In genomic region chr5:38148021-38148625, GRCh38 we compare ENCODE assay signal across 19 cellular contexts.
"Had no signal": no experiment of that assay in that cellular context is flagged by ENCODE, and none has a peak within 500 bp of the region (broad histone marks: within the 10 kb centered on the region; RNA-seq: fewer than 3 reads in every experiment).

No MANE protein-coding gene starts in this region.

- H3K4me3 ChIP-seq: cardiac muscle cell, esophagus squamous epithelium, lung, neural progenitor cell, right atrium auricular region, skin epidermis, testis, upper lobe of right lung had no signal

- ATAC-seq: activated CD8-positive, alpha-beta memory T cell treated with anti-CD3 and anti-CD28 coated beads, Interleukin-2, amount 10 ng/mL, durations not matched to agents 7 days and 5 days; left colon; stimulated activated naive CD8-positive, alpha-beta T cell treated with anti-CD3 and anti-CD28 coated beads, Interleukin-15, Interleukin-2, amounts not matched to agents 100 U/mL and 50 U/mL, for 24 hours; upper lobe of right lung had no signal

- H3K36me3 ChIP-seq: cardiac muscle cell, esophagus squamous epithelium, neural progenitor cell, right atrium auricular region, upper lobe of right lung had no signal

- DNase-seq: activated CD4-positive, alpha-beta T cell treated with anti-CD3 and anti-CD28 coated beads, Interleukin-2, amount 50 U/mL, for 48 hours; activated CD4-positive, CD25-positive, alpha-beta regulatory T cell treated with anti-CD3 and anti-CD28 coated beads, Interleukin-2, amount 50 U/mL, for 72 hours; activated CD8-positive, alpha-beta memory T cell treated with anti-CD3 and anti-CD28 coated beads, Interleukin-2, amount 10 ng/mL, durations not matched to agents 7 days and 5 days; activated naive CD4-positive, alpha-beta T cell treated with anti-CD3 and anti-CD28 coated beads, Interleukin-2, amount 50 U/mL, for 16 hours; activated T-cell treated with anti-CD3 and anti-CD28 coated beads, Interleukin-2, amount 50 U/mL, for 1 hour; effector CD4-positive, alpha-beta T cell; esophagus squamous epithelium; left colon; SK-N-SH; stimulated activated CD4-positive, alpha-beta T cell treated with anti-CD3 and anti-CD28 coated beads, Interleukin-4, amount 100 ng/mL, for 24 hours; stimulated activated naive CD8-positive, alpha-beta T cell treated with anti-CD3 and anti-CD28 coated beads, Interleukin-15, Interleukin-2, amounts not matched to agents 100 U/mL and 50 U/mL, for 24 hours; T-helper 1 cell; testis; upper lobe of right lung had no signal

- H3K4me2 ChIP-seq: neural progenitor cell, SK-N-SH had no signal

- H3K9me3 ChIP-seq: esophagus squamous epithelium, right atrium auricular region, SK-N-SH, testis, upper lobe of right lung had no signal

- H2AFZ ChIP-seq: neural progenitor cell had no signal

- H3K9ac ChIP-seq: neural progenitor cell, SK-N-SH had no signal

- H3K4me1 ChIP-seq: esophagus squamous epithelium, neural progenitor cell, right atrium auricular region, testis, upper lobe of right lung had no signal

- H3K27me3 ChIP-seq: cardiac muscle cell, esophagus squamous epithelium, neural progenitor cell, right atrium auricular region, testis had no signal

- H3K27ac ChIP-seq: cardiac muscle cell, esophagus squamous epithelium, neural progenitor cell, right atrium auricular region, skin epidermis, testis, upper lobe of right lung had no signal
